In the genomic region with DNA sequence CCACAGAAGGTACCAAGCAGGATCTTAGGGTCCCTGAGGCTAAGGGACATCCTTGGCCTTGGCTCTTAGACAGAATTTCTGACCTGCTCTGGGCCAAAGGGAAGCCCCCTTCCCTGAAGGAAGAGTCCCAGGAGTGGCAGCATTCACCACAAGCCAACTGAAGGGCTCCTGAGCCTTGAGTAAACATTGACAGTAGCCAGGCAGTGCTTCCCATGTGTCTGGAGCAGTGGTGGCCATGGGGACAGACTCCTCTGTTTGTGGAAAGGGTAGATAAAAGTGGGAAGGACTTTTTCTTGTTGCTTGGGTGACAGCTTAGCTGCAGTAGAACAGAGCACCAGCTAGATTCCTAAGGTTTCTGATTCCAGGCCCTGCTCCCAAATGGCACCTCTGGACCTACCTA, we compare ENCODE assay signal across 14 cellular contexts.
DNase-seq lines count a peak whose midpoint lies in the region; ATAC-seq, FAIRE-seq and TF ChIP-seq lines count a peak whose summit lies in the region.
"Had no signal": no experiment of that assay in that cellular context is flagged by ENCODE, and none has a peak within 500 bp of the region (broad histone marks: within the 10 kb centered on the region; RNA-seq: fewer than 3 reads in every experiment).

No MANE protein-coding gene starts in this region.

- no peak for TF ChIP-seq EP300 in ovary (IDR thresholded peaks at IDR 0.05)

- TF ChIP-seq CTCF in AG04450 (IDR thresholded peaks at IDR 0.05; ENCODE audit: low read depth, low read length) (no peak), ovary (IDR thresholded peaks at IDR 0.05) (no peak)

- TF ChIP-seq POLR2A in ovary (IDR thresholded peaks at IDR 0.05) = no peak

- DNase-seq in AG04450 (ENCODE audit: low read depth, low spot score) (no peak), NCI-H2029 treated with DMSO at 0.1 percent for 48 hours (lab: John Stamatoyannopoulos, UW) (peak; percentile 58), Right ventricle myocardium superior (no peak), ovary (no peak), urothelium cell line (ENCODE audit: low spot score) (no peak), left lobe of liver (ENCODE audit: low spot score) (no peak)
- DNase-seq: AML-193, H7 had no signal

- FAIRE-seq in urothelium cell line (lab: Jason Lieb, UNC) = no peak
- FAIRE-seq: K562 had no signal

- H3K4me3 ChIP-seq in AG04450 (ENCODE audit: low read depth, low read length) = no peak overlapping the region
- H3K4me3 ChIP-seq in ovary = no peak overlapping the region
- H3K4me3 ChIP-seq: K562, SK-N-MC, thoracic aorta had no signal

- intact Hi-C loops in Right ventricle myocardium superior (cut with DNase I) (loop anchor here (10.0 kb wide), 2 partner anchors 65 kb away; a partner anchor contains a TSS), ovary (cut with DNase I) (no loop called here)

- H3K9me3 ChIP-seq in AG04450 (ENCODE audit: control insufficient read depth, insufficient read depth, low read length) (no peaks in the 10 kb centered on the region), ovary (no peaks in the 10 kb centered on the region)
- H3K9me3 ChIP-seq: thoracic aorta had no signal

- peaks cover 12% of the 10 kb centered on the region for H3K4me1 ChIP-seq in ovary (ENCODE audit: insufficient read depth)

- H3K36me3 ChIP-seq in ovary = no peaks in the 10 kb centered on the region
- H3K36me3 ChIP-seq: thoracic aorta had no signal

- ATAC-seq in Right ventricle myocardium superior (ENCODE audit: poor library complexity) (peak; percentile 36), GM18502 (IDR thresholded peaks at IDR 0.05; ENCODE audit: poor library complexity, unreplicated experiment) (no peak), left lobe of liver (no peak), HG02885 (IDR thresholded peaks at IDR 0.05; ENCODE audit: poor library complexity, unreplicated experiment) (no peak)
- ATAC-seq: activated naive CD4-positive, alpha-beta T cell treated with anti-CD3 and anti-CD28 coated beads, Interleukin-2, amount 50 U/mL, for 72 hours; K562 had no signal

- H3K27me3 ChIP-seq in AG04450 (ENCODE audit: control insufficient read depth, insufficient read depth, low read length) (no peaks in the 10 kb centered on the region), ovary (no peaks in the 10 kb centered on the region)

- CTCF ChIA-PET in AG04450 (lab: Charles Lee) = no interaction called here

- H3K27ac ChIP-seq in AG04450 (ENCODE audit: low read depth, low read length) (peak overlapping the region; percentile 80), ovary (peak overlapping the region; percentile 46 to 78)
- H3K27ac ChIP-seq: SK-N-MC had no signal

- POLR2A ChIA-PET in AG04450 (lab: Yijun Ruan, JAX) = no interaction called here
